Comparison of ENCODE assay signal across 2 cellular contexts in genomic region chr18:8176105-8176504, GRCh38.
TF ChIP-seq lines count a peak whose summit lies in the region.

No MANE protein-coding gene starts in this region.

TF ChIP-seq in SK-N-SH treated with all-trans-retinoic acid at 6 μM for 48 hours, 23 proteins besides CTCF, POLR2A, EP300 and RAD21 (continued from another document):
- TF ChIP-seq POU6F1 (CRISPR knock-in tag; IDR thresholded peaks at IDR 0.05; ENCODE audit: borderline replicate concordance, low read depth), result no peak
TF ChIP-seq in SK-N-SH treated with all-trans-retinoic acid at 6 μM for 48 hours: peak in this region for 1.

TF ChIP-seq in SK-N-SH, 30 proteins besides CTCF, POLR2A, EP300 and RAD21 (continued from another document):
- TF ChIP-seq SMC3 (IDR thresholded peaks at IDR 0.05; ENCODE audit: low read depth, low read length) (no peak), MAX (IDR thresholded peaks at IDR 0.05; ENCODE audit: low read depth) (no peak), FOXJ3 (CRISPR knock-in tag; IDR thresholded peaks at IDR 0.05) (no peak), CHD2 (IDR thresholded peaks at IDR 0.05; ENCODE audit: low read length, partially characterized antibody) (no peak), JUND (IDR thresholded peaks at IDR 0.05) (no peak)
